Comparison of ENCODE assay signal across 22 cellular contexts in genomic region chr20:45029884-45030283, GRCh38.
"Had no signal": no experiment of that assay in that cellular context is flagged by ENCODE, and none has a peak within 500 bp of the region (broad histone marks: within the 10 kb centered on the region; RNA-seq: fewer than 3 reads in every experiment).

No MANE protein-coding gene starts in this region.

- H3K9me3 Mint-ChIP-seq: activated naive CD4-positive, alpha-beta T cell treated with anti-CD3 and anti-CD28 coated beads, Interleukin-2, amount 10 ng/mL, durations not matched to agents 7 days and 5 days; activated T-helper 1 cell treated with anti-CD3 and anti-CD28 coated beads, Interleukin-12 subunit alpha, Interleukin-12 subunit beta, Interleukin-2, Interleukin-4 antibody, amounts not matched to agents 30 ng/mL and 10 ng/mL and 1 ng/mL, durations not matched to agents 14 hours and 24 hours and 36 hours; brain; nephron progenitor cell; stimulated activated memory B cell treated with anti-CD40 and anti-IgM and Interleukin-4, amounts not matched to agents 10 μg/mL and 1 μg/mL and 100 μg/mL, for 72 hours had no signal

- DNase-seq: activated CD4-positive, alpha-beta T cell treated with anti-CD3 and anti-CD28 coated beads, Interleukin-2, amount 50 U/mL, for 1 hour; activated CD8-positive, alpha-beta memory T cell treated with anti-CD3 and anti-CD28 coated beads, Interleukin-2, amount 10 ng/mL, durations not matched to agents 7 days and 5 days; activated naive CD4-positive, alpha-beta T cell treated with anti-CD3 and anti-CD28 coated beads, Interleukin-2, amount 10 ng/mL, durations not matched to agents 7 days and 5 days; amygdala; central memory CD4-positive, alpha-beta T cell; effector CD4-positive, alpha-beta T cell; foreskin keratinocyte; glutamatergic neuron; hypothalamus; left ventricle myocardium inferior; mesenchymal stem cell; nephron progenitor cell; occipital lobe; substantia nigra; WERI-Rb-1 had no signal

- H3K4me3 Mint-ChIP-seq: activated CD8-positive, alpha-beta memory T cell treated with anti-CD3 and anti-CD28 coated beads, Interleukin-2, amount 10 ng/mL, durations not matched to agents 7 days and 5 days; activated naive CD4-positive, alpha-beta T cell treated with anti-CD3 and anti-CD28 coated beads, Interleukin-2, amount 10 ng/mL, durations not matched to agents 7 days and 5 days; activated T-helper 1 cell treated with anti-CD3 and anti-CD28 coated beads, Interleukin-12 subunit alpha, Interleukin-12 subunit beta, Interleukin-2, Interleukin-4 antibody, amounts not matched to agents 30 ng/mL and 10 ng/mL and 1 ng/mL, durations not matched to agents 14 hours and 24 hours and 36 hours; brain; nephron progenitor cell; stimulated activated memory B cell treated with anti-CD40 and anti-IgM and Interleukin-4, amounts not matched to agents 10 μg/mL and 1 μg/mL and 100 μg/mL, for 72 hours had no signal

- ATAC-seq: activated CD8-positive, alpha-beta memory T cell treated with anti-CD3 and anti-CD28 coated beads, Interleukin-2, amount 10 ng/mL, durations not matched to agents 7 days and 5 days; foreskin keratinocyte; stimulated activated memory B cell treated with anti-CD40 and anti-IgM and Interleukin-4, amounts not matched to agents 10 μg/mL and 1 μg/mL and 100 μg/mL, for 72 hours had no signal

- H3K27me3 ChIP-seq: foreskin keratinocyte, tibial nerve, vagina had no signal

- H3K4me3 ChIP-seq: coronary artery, left ventricle myocardium inferior, SK-N-MC, tibial nerve, vagina had no signal

- H3K27ac ChIP-seq: coronary artery, foreskin keratinocyte, left ventricle myocardium inferior, SK-N-MC, tibial nerve, vagina, WERI-Rb-1 had no signal

- H3K27ac Mint-ChIP-seq: activated CD8-positive, alpha-beta memory T cell treated with anti-CD3 and anti-CD28 coated beads, Interleukin-2, amount 10 ng/mL, durations not matched to agents 7 days and 5 days; activated naive CD4-positive, alpha-beta T cell treated with anti-CD3 and anti-CD28 coated beads, Interleukin-2, amount 10 ng/mL, durations not matched to agents 7 days and 5 days; activated T-helper 1 cell treated with anti-CD3 and anti-CD28 coated beads, Interleukin-12 subunit alpha, Interleukin-12 subunit beta, Interleukin-2, Interleukin-4 antibody, amounts not matched to agents 30 ng/mL and 10 ng/mL and 1 ng/mL, durations not matched to agents 14 hours and 24 hours and 36 hours; brain; nephron progenitor cell; stimulated activated memory B cell treated with anti-CD40 and anti-IgM and Interleukin-4, amounts not matched to agents 10 μg/mL and 1 μg/mL and 100 μg/mL, for 72 hours had no signal

- H3K27me3 Mint-ChIP-seq: activated CD8-positive, alpha-beta memory T cell treated with anti-CD3 and anti-CD28 coated beads, Interleukin-2, amount 10 ng/mL, durations not matched to agents 7 days and 5 days; activated naive CD4-positive, alpha-beta T cell treated with anti-CD3 and anti-CD28 coated beads, Interleukin-2, amount 10 ng/mL, durations not matched to agents 7 days and 5 days; brain; stimulated activated memory B cell treated with anti-CD40 and anti-IgM and Interleukin-4, amounts not matched to agents 10 μg/mL and 1 μg/mL and 100 μg/mL, for 72 hours had no signal

- H3K4me1 Mint-ChIP-seq: brain, nephron progenitor cell had no signal

- H3K9me3 ChIP-seq: left ventricle myocardium inferior, tibial nerve, vagina had no signal
